1 cellular context compared by ENCODE assay signal in the genomic region with DNA sequence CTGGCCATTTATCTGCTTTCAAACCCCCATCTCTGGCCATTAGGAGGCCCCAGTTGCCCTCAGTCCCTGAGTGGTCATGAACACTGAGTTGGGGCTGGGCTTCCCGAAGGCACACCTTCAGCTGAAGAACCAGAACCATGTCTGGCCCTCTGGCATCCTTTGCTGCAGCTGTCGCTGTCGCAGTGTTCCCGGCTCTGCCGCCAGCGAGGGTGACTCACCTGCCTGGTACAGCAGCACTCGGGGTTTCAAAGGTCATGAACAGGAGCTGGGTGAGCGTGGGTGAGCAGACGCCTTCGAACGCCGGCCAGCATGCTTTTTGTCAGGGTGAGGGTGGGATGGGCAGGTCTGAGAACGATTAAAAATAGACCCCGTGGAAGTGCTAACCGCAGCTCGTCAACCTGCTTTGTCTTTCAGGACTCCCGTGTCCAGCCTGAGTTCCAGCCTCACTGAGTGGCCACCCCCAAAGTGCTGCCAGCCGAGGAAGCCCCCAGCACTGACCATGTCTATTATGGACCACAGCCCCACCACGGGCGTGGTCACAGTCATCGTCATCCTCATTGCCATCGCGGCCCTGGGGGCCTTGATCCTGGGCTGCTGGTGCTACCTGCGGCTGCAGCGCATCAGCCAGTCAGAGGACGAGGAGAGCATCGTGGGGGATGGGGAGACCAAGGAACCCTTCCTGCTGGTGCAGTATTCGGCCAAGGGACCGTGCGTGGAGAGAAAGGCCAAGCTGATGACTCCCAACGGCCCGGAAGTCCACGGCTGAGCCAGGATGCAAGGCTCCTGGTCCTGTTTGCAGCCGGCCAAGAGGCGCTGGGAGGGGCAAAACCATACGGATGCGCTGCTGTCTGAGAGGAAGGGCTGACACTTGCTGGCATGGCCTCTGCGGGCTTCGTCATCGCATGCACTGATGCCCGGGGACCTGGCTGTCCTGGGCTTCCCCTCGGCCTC.
TF ChIP-seq lines count a peak whose summit lies in the region.

No MANE protein-coding gene starts in this region.

TF ChIP-seq in HepG2, 621 proteins besides CTCF, POLR2A, EP300 and RAD21 (continued from another document and continues in another):
- 0 out of 2 replicates have a peak, but pooled peaks have one; percentile 21 for TF ChIP-seq ZNF296 (CRISPR knock-in tag; conservative IDR thresholded peaks at IDR 0.05)
- TF ChIP-seq TBL1XR1 (IDR thresholded peaks at IDR 0.05; ENCODE audit: borderline replicate concordance, low read length, partially characterized antibody), result no peak
- TF ChIP-seq STAG1 (CRISPR knock-in tag; IDR thresholded peaks at IDR 0.05), result peak; percentile 50
- no peak for TF ChIP-seq SP140L (CRISPR knock-in tag; IDR thresholded peaks at IDR 0.05; ENCODE audit: borderline replicate concordance)
- TF ChIP-seq TEAD3 (CRISPR knock-in tag; optimal IDR thresholded peaks at IDR 0.05; ENCODE audit: borderline replicate concordance), result peak; percentile 77
- TF ChIP-seq NONO (IDR thresholded peaks at IDR 0.05), result no peak
- TF ChIP-seq NONO (CRISPR knock-in tag; conservative IDR thresholded peaks at IDR 0.05), result peak; percentile 47; the same call in 1 of the 2 replicates
- no peak for TF ChIP-seq ZNF430 (CRISPR knock-in tag; IDR thresholded peaks at IDR 0.05)
- TF ChIP-seq BCL3 (CRISPR knock-in tag; IDR thresholded peaks at IDR 0.05), result 0 out of 2 replicates have a peak, but pooled peaks have one; percentile 57
- TF ChIP-seq CENPX (CRISPR knock-in tag; IDR thresholded peaks at IDR 0.05), result no peak
- TF ChIP-seq ZNF580 (CRISPR knock-in tag; IDR thresholded peaks at IDR 0.05; ENCODE audit: borderline replicate concordance, low read depth), result peak; percentile 75; the same call in 1 of the 2 replicates
- TF ChIP-seq ZNF619 (CRISPR knock-in tag; IDR thresholded peaks at IDR 0.05), result no peak
- 0 out of 2 replicates have a peak, but pooled peaks have one; percentile 42 for TF ChIP-seq ZNF589 (CRISPR knock-in tag; conservative IDR thresholded peaks at IDR 0.05)
- peak; percentile 84 for TF ChIP-seq SKI (IDR thresholded peaks at IDR 0.05; ENCODE audit: partially characterized antibody)
- 0 out of 2 replicates have a peak, but pooled peaks have one; percentile 44 for TF ChIP-seq ZNF124 (CRISPR knock-in tag; IDR thresholded peaks at IDR 0.05)
- no peak for TF ChIP-seq ZNF605 (CRISPR knock-in tag; IDR thresholded peaks at IDR 0.05)
- TF ChIP-seq NCOR1 (IDR thresholded peaks at IDR 0.05; ENCODE audit: borderline replicate concordance, low read length), result peak; percentile 56; the same call in 1 of the 2 replicates
- peak; percentile 71 for TF ChIP-seq HDAC2 (CRISPR knock-in tag; IDR thresholded peaks at IDR 0.05)
- no peak; the same call in 1 of the 2 replicates for TF ChIP-seq ZNF567 (CRISPR knock-in tag; IDR thresholded peaks at IDR 0.05; ENCODE audit: borderline replicate concordance)
- no peak for TF ChIP-seq NCOA5 (CRISPR knock-in tag; IDR thresholded peaks at IDR 0.05)
- no peak for TF ChIP-seq SMYD3 (CRISPR knock-in tag; IDR thresholded peaks at IDR 0.05)
- no peak for TF ChIP-seq ZNF256 (CRISPR knock-in tag; conservative IDR thresholded peaks at IDR 0.05)
- peak; percentile 67; the same call in 1 of the 2 replicates for TF ChIP-seq THRA (CRISPR knock-in tag; IDR thresholded peaks at IDR 0.05; ENCODE audit: borderline replicate concordance)
- peak; percentile 77; the same call in 1 of the 2 replicates for TF ChIP-seq TMF1 (CRISPR knock-in tag; IDR thresholded peaks at IDR 0.05; ENCODE audit: low read depth)
- TF ChIP-seq ARID2 (CRISPR knock-in tag; IDR thresholded peaks at IDR 0.05; ENCODE audit: borderline replicate concordance), result 0 out of 2 replicates have a peak, but pooled peaks have one; percentile 52
- TF ChIP-seq ZMYM4 (CRISPR knock-in tag; IDR thresholded peaks at IDR 0.05), result no peak; the same call in 1 of the 2 replicates
- TF ChIP-seq ATF7 (IDR thresholded peaks at IDR 0.05), result no peak
- TF ChIP-seq ATF7 (CRISPR knock-in tag; IDR thresholded peaks at IDR 0.05), result peak; percentile 81; the same call in 1 of the 2 replicates
- TF ChIP-seq GATAD2A (CRISPR knock-in tag; IDR thresholded peaks at IDR 0.05), result peak; percentile 83
- no peak for TF ChIP-seq ZNF780A (CRISPR knock-in tag; IDR thresholded peaks at IDR 0.05)
- no peak for TF ChIP-seq HOXA5 (CRISPR knock-in tag; IDR thresholded peaks at IDR 0.05)
- TF ChIP-seq SMARCE1 (IDR thresholded peaks at IDR 0.05; ENCODE audit: borderline replicate concordance), result no peak
- no peak for TF ChIP-seq ZNF101 (CRISPR knock-in tag; IDR thresholded peaks at IDR 0.05; ENCODE audit: borderline replicate concordance, low read depth)
- peak; percentile 57; the same call in 1 of the 2 replicates for TF ChIP-seq SSRP1 (CRISPR knock-in tag; IDR thresholded peaks at IDR 0.05)
- no peak for TF ChIP-seq PLSCR1 (CRISPR knock-in tag; IDR thresholded peaks at IDR 0.05; ENCODE audit: borderline replicate concordance)
- no peak for TF ChIP-seq SP5 (CRISPR knock-in tag; IDR thresholded peaks at IDR 0.05; ENCODE audit: borderline replicate concordance, low read depth)
- TF ChIP-seq ZHX1 (CRISPR knock-in tag; IDR thresholded peaks at IDR 0.05; ENCODE audit: low read depth), result 0 out of 2 replicates have a peak, but pooled peaks have one; percentile 48
- 0 out of 2 replicates have a peak, but pooled peaks have one; percentile 72 for TF ChIP-seq ZNF761 (CRISPR knock-in tag; conservative IDR thresholded peaks at IDR 0.05)
- TF ChIP-seq KDM1A (CRISPR knock-in tag; IDR thresholded peaks at IDR 0.05), result peak; percentile 28; the same call in 1 of the 2 replicates
- 0 out of 2 replicates have a peak, but pooled peaks have one; percentile 68 for TF ChIP-seq SNAPC5 (CRISPR knock-in tag; IDR thresholded peaks at IDR 0.05; ENCODE audit: borderline replicate concordance)
- TF ChIP-seq ZNF232 (CRISPR knock-in tag; IDR thresholded peaks at IDR 0.05; ENCODE audit: borderline replicate concordance), result no peak
- no peak for TF ChIP-seq ZBTB21 (CRISPR knock-in tag; IDR thresholded peaks at IDR 0.05)
- TF ChIP-seq STAT5B (CRISPR knock-in tag; IDR thresholded peaks at IDR 0.05), result no peak
- no peak for TF ChIP-seq CHD2 (IDR thresholded peaks at IDR 0.05; ENCODE audit: low read depth, low read length)
- 0 out of 2 replicates have a peak, but pooled peaks have one; percentile 12 for TF ChIP-seq ZNF263 (CRISPR knock-in tag; IDR thresholded peaks at IDR 0.05)
- TF ChIP-seq, protein P1, sequence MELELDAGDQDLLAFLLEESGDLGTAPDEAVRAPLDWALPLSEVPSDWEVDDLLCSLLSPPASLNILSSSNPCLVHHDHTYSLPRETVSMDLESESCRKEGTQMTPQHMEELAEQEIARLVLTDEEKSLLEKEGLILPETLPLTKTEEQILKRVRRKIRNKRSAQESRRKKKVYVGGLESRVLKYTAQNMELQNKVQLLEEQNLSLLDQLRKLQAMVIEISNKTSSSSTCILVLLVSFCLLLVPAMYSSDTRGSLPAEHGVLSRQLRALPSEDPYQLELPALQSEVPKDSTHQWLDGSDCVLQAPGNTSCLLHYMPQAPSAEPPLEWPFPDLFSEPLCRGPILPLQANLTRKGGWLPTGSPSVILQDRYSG (CRISPR knock-in tag; IDR thresholded peaks at IDR 0.05), result no peak
- TF ChIP-seq ZNF883 (CRISPR knock-in tag; IDR thresholded peaks at IDR 0.05; ENCODE audit: not compliant biosample characterization), result peak; percentile 63
- TF ChIP-seq, protein P2, sequence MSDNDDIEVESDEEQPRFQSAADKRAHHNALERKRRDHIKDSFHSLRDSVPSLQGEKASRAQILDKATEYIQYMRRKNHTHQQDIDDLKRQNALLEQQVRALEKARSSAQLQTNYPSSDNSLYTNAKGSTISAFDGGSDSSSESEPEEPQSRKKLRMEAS (IDR thresholded peaks at IDR 0.05), result peak; percentile 88
- TF ChIP-seq, protein P3, sequence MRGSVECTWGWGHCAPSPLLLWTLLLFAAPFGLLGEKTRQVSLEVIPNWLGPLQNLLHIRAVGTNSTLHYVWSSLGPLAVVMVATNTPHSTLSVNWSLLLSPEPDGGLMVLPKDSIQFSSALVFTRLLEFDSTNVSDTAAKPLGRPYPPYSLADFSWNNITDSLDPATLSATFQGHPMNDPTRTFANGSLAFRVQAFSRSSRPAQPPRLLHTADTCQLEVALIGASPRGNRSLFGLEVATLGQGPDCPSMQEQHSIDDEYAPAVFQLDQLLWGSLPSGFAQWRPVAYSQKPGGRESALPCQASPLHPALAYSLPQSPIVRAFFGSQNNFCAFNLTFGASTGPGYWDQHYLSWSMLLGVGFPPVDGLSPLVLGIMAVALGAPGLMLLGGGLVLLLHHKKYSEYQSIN (CRISPR knock-in tag; IDR thresholded peaks at IDR 0.05; ENCODE audit: borderline replicate concordance), result no peak
- no peak; the same call in 1 of the 2 replicates for TF ChIP-seq AKAP8 (CRISPR knock-in tag; IDR thresholded peaks at IDR 0.05)
- TF ChIP-seq HES4 (CRISPR knock-in tag; IDR thresholded peaks at IDR 0.05; ENCODE audit: borderline replicate concordance), result no peak
- TF ChIP-seq XRCC5 (optimal IDR thresholded peaks at IDR 0.05; ENCODE audit: low read length), result peak; percentile 84
- no peak for TF ChIP-seq ZFP90 (CRISPR knock-in tag; IDR thresholded peaks at IDR 0.05; ENCODE audit: borderline replicate concordance)
- no peak for TF ChIP-seq ZNF75D (CRISPR knock-in tag; IDR thresholded peaks at IDR 0.05; ENCODE audit: borderline replicate concordance)
- TF ChIP-seq, protein P4, sequence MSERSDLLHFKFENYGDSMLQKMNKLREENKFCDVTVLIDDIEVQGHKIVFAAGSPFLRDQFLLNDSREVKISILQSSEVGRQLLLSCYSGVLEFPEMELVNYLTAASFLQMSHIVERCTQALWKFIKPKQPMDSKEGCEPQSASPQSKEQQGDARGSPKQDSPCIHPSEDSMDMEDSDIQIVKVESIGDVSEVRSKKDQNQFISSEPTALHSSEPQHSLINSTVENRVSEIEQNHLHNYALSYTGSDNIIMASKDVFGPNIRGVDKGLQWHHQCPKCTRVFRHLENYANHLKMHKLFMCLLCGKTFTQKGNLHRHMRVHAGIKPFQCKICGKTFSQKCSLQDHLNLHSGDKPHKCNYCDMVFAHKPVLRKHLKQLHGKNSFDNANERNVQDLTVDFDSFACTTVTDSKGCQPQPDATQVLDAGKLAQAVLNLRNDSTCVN (CRISPR knock-in tag; IDR thresholded peaks at IDR 0.05; ENCODE audit: borderline replicate concordance), result no peak
- TF ChIP-seq ZNF788 (CRISPR knock-in tag; IDR thresholded peaks at IDR 0.05; ENCODE audit: borderline replicate concordance), result peak; percentile 55; the same call in 1 of the 2 replicates
- peak; percentile 76; the same call in 1 of the 2 replicates for TF ChIP-seq JUNB (CRISPR knock-in tag; IDR thresholded peaks at IDR 0.05; ENCODE audit: borderline replicate concordance)
- peak; percentile 76; the same call in 1 of the 2 replicates for TF ChIP-seq BORCS8-MEF2B (CRISPR knock-in tag; IDR thresholded peaks at IDR 0.05)
- TF ChIP-seq RELA (CRISPR knock-in tag; IDR thresholded peaks at IDR 0.05), result 0 out of 2 replicates have a peak, but pooled peaks have one; percentile 27
- TF ChIP-seq DR1 (CRISPR knock-in tag; IDR thresholded peaks at IDR 0.05), result no peak
